Comparison of ENCODE assay signal across 6 cellular contexts in the genomic region with DNA sequence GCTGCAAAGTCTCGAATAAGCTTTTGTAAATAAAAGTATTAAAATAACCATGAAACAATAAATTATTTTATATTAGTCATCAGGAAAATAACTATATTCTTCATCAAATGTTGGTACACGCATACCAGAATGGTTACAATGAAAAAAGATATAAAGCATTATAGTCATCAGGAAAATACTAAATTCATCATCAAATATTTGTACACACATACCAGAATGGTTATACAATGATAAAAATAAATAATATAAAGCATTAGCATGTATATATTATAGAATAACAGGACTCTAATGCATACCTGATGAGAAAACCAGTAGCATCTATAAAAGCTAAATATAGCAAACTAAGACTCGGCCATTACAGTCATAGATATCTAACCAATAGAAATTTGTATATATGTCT.
"Had no signal": no experiment of that assay in that cellular context is flagged by ENCODE, and none has a peak within 500 bp of the region (broad histone marks: within the 10 kb centered on the region; RNA-seq: fewer than 3 reads in every experiment).

No MANE protein-coding gene starts in this region.

- H3K27ac ChIP-seq: HL-60 had no signal

- DNase-seq: IMR-90, KBM-7, KG1 had no signal

- H3K4me3 ChIP-seq: K562 had no signal

- ATAC-seq: HepG2, K562 had no signal
